In genomic region chr1:160163612-160164011, GRCh38 we compare ENCODE assay signal across 1 cellular context.
TF ChIP-seq lines count a peak whose summit lies in the region.

No MANE protein-coding gene starts in this region.

TF ChIP-seq in GM12878, 131 proteins besides CTCF, POLR2A, EP300 and RAD21:
- TF ChIP-seq EGR1 (IDR thresholded peaks at IDR 0.05; ENCODE audit: borderline replicate concordance in 1 of 2, low read depth in 2 of 2, low read length in 2 of 2), result no peak
- no peak for TF ChIP-seq CREM (IDR thresholded peaks at IDR 0.05; ENCODE audit: low read depth)
- no peak for TF ChIP-seq CREB1 (IDR thresholded peaks at IDR 0.05; ENCODE audit: low read depth)
- no peak for TF ChIP-seq KAT2A (conservative IDR thresholded peaks at IDR 0.05; ENCODE audit: control insufficient read depth, low read depth, low read length)
- TF ChIP-seq MEF2B (IDR thresholded peaks at IDR 0.05; ENCODE audit: partially characterized antibody, poor library complexity, severe bottlenecking), result no peak
- no peak for TF ChIP-seq MTA3 (IDR thresholded peaks at IDR 0.05; ENCODE audit: borderline replicate concordance, low read length)
- TF ChIP-seq TCF7 (IDR thresholded peaks at IDR 0.05; ENCODE audit: borderline replicate concordance), result no peak
- no peak for TF ChIP-seq FOXK2 (IDR thresholded peaks at IDR 0.05)
- TF ChIP-seq HDAC6 (IDR thresholded peaks at IDR 0.05; ENCODE audit: unreplicated experiment), result no peak
- TF ChIP-seq USF1 (IDR thresholded peaks at IDR 0.05; ENCODE audit: borderline replicate concordance, extremely low read length, insufficient read depth, low read depth, low read length), result no peak
- no peak for TF ChIP-seq FOXM1 (IDR thresholded peaks at IDR 0.05; ENCODE audit: low read depth, low read length)
- TF ChIP-seq IRF3 (IDR thresholded peaks at IDR 0.05), result no peak
- TF ChIP-seq POLR2AphosphoS2 (IDR thresholded peaks at IDR 0.05; ENCODE audit: low read depth, low read length), result no peak
- no peak for TF ChIP-seq RELB (IDR thresholded peaks at IDR 0.05; ENCODE audit: low read depth)
TF ChIP-seq in GM12878: peak in this region for 0.
